ENCODE assay signal across 27 cellular contexts in the genomic region with DNA sequence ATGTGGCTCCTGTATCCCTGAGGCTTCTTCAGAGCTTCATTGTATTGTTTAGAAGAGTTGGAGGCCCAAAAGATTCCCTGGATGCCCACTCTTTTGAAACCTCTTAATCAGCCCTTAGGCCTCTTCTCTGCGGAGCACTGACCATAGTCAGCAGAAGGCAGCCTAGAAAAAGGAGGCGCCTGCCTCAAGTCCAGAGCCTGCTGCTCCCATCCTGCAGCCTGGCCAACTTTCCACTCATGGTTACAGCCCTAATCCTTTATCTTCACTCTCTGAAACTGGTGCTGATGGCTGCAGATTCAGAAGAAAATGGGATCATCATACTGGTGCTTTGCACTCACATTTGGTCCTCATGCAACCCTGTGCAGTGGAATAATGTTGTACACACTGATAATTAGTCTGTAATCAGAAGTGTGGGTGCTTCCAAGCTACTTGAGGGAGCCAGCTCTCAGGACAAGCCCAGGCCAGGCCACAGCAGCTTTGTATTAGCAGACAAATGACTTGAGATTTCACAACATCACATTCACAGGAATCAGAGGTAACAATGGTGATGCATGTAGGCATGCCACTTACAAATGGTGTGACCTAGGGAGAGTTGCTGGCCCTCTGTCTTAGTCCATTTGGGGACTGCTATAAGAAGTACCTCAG.
"Had no signal": no experiment of that assay in that cellular context is flagged by ENCODE, and none has a peak within 500 bp of the region (broad histone marks: within the 10 kb centered on the region; RNA-seq: fewer than 3 reads in every experiment).

No MANE protein-coding gene starts in this region.

- DNase-seq: effector CD8-positive, alpha-beta T cell; foreskin keratinocyte; kidney; left lung; lower lobe of right lung; natural killer cell; occipital lobe; ovary; posterior cingulate gyrus; psoas muscle; right lobe of liver; stimulated activated CD4-positive, alpha-beta T cell treated with anti-CD3 and anti-CD28 coated beads, Interleukin-12 subunit alpha, Interleukin-12 subunit beta, amount 100 ng/mL, for 4 hours; stimulated activated CD4-positive, alpha-beta T cell treated with anti-CD3 and anti-CD28 coated beads, Interleukin-1b, Interleukin-23, amount 100 ng/mL, for 48 hours; stimulated activated CD4-positive, alpha-beta T cell treated with anti-CD3 and anti-CD28 coated beads, Interleukin-4, amount 100 ng/mL, for 1 hour; stimulated activated CD8-positive, alpha-beta memory T cell treated with anti-CD3 and anti-CD28 coated beads, Interleukin-4, amount 100 ng/mL, for 48 hours; stimulated activated naive CD4-positive, alpha-beta T cell; stimulated activated naive CD8-positive, alpha-beta T cell treated with anti-CD3 and anti-CD28 coated beads, Interleukin-15, amount 100 ng/mL, for 72 hours; transverse colon; upper lobe of right lung; uterus had no signal

- H3K4me3 Mint-ChIP-seq: dendritic cell treated with granulocyte-macrophage colony-stimulating factor and Interleukin-4, amounts not matched to agents 40 ng/mL and 50 ng/mL, for 4 days; natural killer cell; stimulated activated naive CD8-positive, alpha-beta T cell treated with anti-CD3 and anti-CD28 coated beads, Interleukin-15, amount 100 ng/mL, for 72 hours had no signal

- H3K4me1 Mint-ChIP-seq: natural killer cell; stimulated activated naive CD8-positive, alpha-beta T cell treated with anti-CD3 and anti-CD28 coated beads, Interleukin-15, amount 100 ng/mL, for 72 hours had no signal

- H3K4me2 ChIP-seq: hepatocyte, smooth muscle cell had no signal

- H3K27ac ChIP-seq: esophagus muscularis mucosa, foreskin keratinocyte, gastroesophageal sphincter, hepatocyte, left lung, lower lobe of right lung, ovary, psoas muscle, right lobe of liver, suprapubic skin, transverse colon, upper lobe of right lung, uterus had no signal

- H3K9me3 ChIP-seq: ovary, psoas muscle, right lobe of liver, suprapubic skin, transverse colon, uterus had no signal

- H3K27me3 ChIP-seq: esophagus muscularis mucosa, foreskin keratinocyte, gastroesophageal sphincter, heart left ventricle, hepatocyte, left lung, ovary, right lobe of liver, suprapubic skin, transverse colon, upper lobe of right lung, uterus had no signal

- H3K27ac Mint-ChIP-seq: dendritic cell treated with granulocyte-macrophage colony-stimulating factor and Interleukin-4, amounts not matched to agents 40 ng/mL and 50 ng/mL, for 4 days; natural killer cell; stimulated activated naive CD8-positive, alpha-beta T cell treated with anti-CD3 and anti-CD28 coated beads, Interleukin-15, amount 100 ng/mL, for 72 hours had no signal

- H3K79me2 ChIP-seq: hepatocyte had no signal

- H3K27me3 Mint-ChIP-seq: dendritic cell treated with granulocyte-macrophage colony-stimulating factor and Interleukin-4, amounts not matched to agents 40 ng/mL and 50 ng/mL, for 4 days; stimulated activated naive CD8-positive, alpha-beta T cell treated with anti-CD3 and anti-CD28 coated beads, Interleukin-15, amount 100 ng/mL, for 72 hours had no signal

- H3K4me3 ChIP-seq: esophagus muscularis mucosa, gastroesophageal sphincter, heart left ventricle, hepatocyte, left lung, lower lobe of right lung, ovary, psoas muscle, right lobe of liver, smooth muscle cell, suprapubic skin, transverse colon, upper lobe of right lung, uterus had no signal

- H3K36me3 Mint-ChIP-seq: natural killer cell had no signal

- H2AFZ ChIP-seq: hepatocyte had no signal

- ATAC-seq: foreskin keratinocyte; gastroesophageal sphincter; left lung; lower lobe of right lung; natural killer cell; psoas muscle; right lobe of liver; stimulated activated naive CD8-positive, alpha-beta T cell treated with anti-CD3 and anti-CD28 coated beads, Interleukin-15, amount 100 ng/mL, for 72 hours; upper lobe of right lung had no signal

- H3K4me1 ChIP-seq: foreskin keratinocyte, left lung, lower lobe of right lung, psoas muscle, right lobe of liver, suprapubic skin, transverse colon, upper lobe of right lung, uterus had no signal

- H3K36me3 ChIP-seq: esophagus muscularis mucosa, gastroesophageal sphincter, heart left ventricle, left lung, lower lobe of right lung, ovary, right lobe of liver, suprapubic skin, transverse colon, upper lobe of right lung, uterus had no signal
